Comparison of ENCODE assay signal across 15 cellular contexts in the genomic region with DNA sequence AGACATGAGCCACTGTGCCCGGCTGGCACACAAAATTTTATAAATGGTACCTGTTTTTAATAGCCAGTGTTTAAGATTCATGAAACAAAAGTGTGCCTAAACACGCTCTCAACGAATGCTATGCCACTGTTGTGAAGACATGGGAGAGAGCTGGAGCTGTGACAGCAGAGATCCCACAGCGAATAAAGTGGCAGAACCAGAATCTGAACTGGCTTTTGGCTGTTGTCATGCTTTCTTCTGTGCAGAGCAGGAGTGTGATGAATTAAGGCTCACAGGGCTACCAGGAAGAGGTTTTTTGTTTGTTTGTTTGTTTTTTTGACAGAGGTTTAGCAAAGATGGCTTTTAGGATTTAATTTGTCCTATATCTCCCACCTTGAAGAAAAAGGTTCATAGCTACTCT. TPM values are rescaled to one million over a fixed set of nuclear protein-coding genes. Genes with fewer than 3 reads are reported as not detected.
DNase-seq lines count a peak whose midpoint lies in the region; ATAC-seq and TF ChIP-seq lines count a peak whose summit lies in the region.
"Had no signal": no experiment of that assay in that cellular context is flagged by ENCODE, and none has a peak within 500 bp of the region (broad histone marks: within the 10 kb centered on the region; RNA-seq: fewer than 3 reads in every experiment).

No MANE protein-coding gene starts in this region.

- H3K9me3 Mint-ChIP-seq in nephron progenitor cell, result peaks cover 26% of the 10 kb centered on the region
- H3K9me3 Mint-ChIP-seq in activated CD4-positive, alpha-beta T cell treated with anti-CD3 and anti-CD28 coated beads, Interleukin-2, amount 10 ng/mL, durations not matched to agents 24 days and 14 days, result no peaks in the 10 kb centered on the region

- peaks cover 58% of the 10 kb centered on the region for H3K4me1 Mint-ChIP-seq in nephron progenitor cell
- H3K4me1 Mint-ChIP-seq in activated CD4-positive, alpha-beta T cell treated with anti-CD3 and anti-CD28 coated beads, Interleukin-2, amount 10 ng/mL, durations not matched to agents 24 days and 14 days, result peaks cover 2% of the 10 kb centered on the region

- CTCF ChIA-PET in AG04450 (lab: Charles Lee), result interaction anchor here (1.3 to 3.0 kb wide), 2 partner anchors 11 to 613 kb away, joined by 6 to 13 read pairs; no protein-coding TSS in a partner anchor

- peak overlapping the region; percentile 34 for H3K27ac Mint-ChIP-seq in nephron progenitor cell
- no peak overlapping the region for H3K27ac Mint-ChIP-seq in activated CD4-positive, alpha-beta T cell treated with anti-CD3 and anti-CD28 coated beads, Interleukin-2, amount 10 ng/mL, durations not matched to agents 24 days and 14 days
- H3K27ac Mint-ChIP-seq: CD4-positive, alpha-beta T cell had no signal

- POLR2A ChIA-PET in AG04450 (lab: Yijun Ruan, JAX), result interaction anchor here (1.0 kb wide), 1 partner anchor 15 kb away, joined by 3 read pairs; a partner anchor contains a TSS

- H3K4me3 ChIP-seq in AG04450 (ENCODE audit: low read depth, low read length) (no peak overlapping the region), LNCaP clone FGC (ENCODE audit: low read depth, low read length) (no peak overlapping the region), brain microvascular endothelial cell (ENCODE audit: low read depth, low read length) (no peak overlapping the region)

- intact Hi-C loops in activated CD4-positive, alpha-beta T cell treated with anti-CD3 and anti-CD28 coated beads, Interleukin-2, amount 10 ng/mL, durations not matched to agents 24 days and 14 days (cut with micrococcal nuclease), result no loop called here

- in situ Hi-C loops in brain microvascular endothelial cell (cut with HindIII; ENCODE audit: low pct_ligation_motif_present, low sequenced_read_pairs), result no loop called here

- DNase-seq in AG04450 (ENCODE audit: low read depth, low spot score) (no peak), LNCaP clone FGC (ENCODE audit: low read depth) (peak; percentile 81), brain microvascular endothelial cell (no peak), nephron progenitor cell (no peak), omental fat pad (ENCODE audit: low spot score) (no peak), NCI-H146 treated with DMSO at 0.1 percent for 48 hours (lab: John Stamatoyannopoulos, UW; ENCODE audit: unreplicated experiment) (no peak)
- DNase-seq in activated CD4-positive, alpha-beta T cell treated with anti-CD3 and anti-CD28 coated beads, Interleukin-2, amount 10 ng/mL, durations not matched to agents 24 days and 14 days, result no peak
- DNase-seq: CD4-positive, alpha-beta T cell; DND-41; H7; NCI-H1092; NCI-H1694; NCI-H69; SK-N-SH had no signal

- H3K27me3 ChIP-seq in AG04450 (ENCODE audit: control insufficient read depth, insufficient read depth, low read length) (no peaks in the 10 kb centered on the region), brain microvascular endothelial cell (replicated peaks) (no peaks in the 10 kb centered on the region)

- TF ChIP-seq CTCF in AG04450 (IDR thresholded peaks at IDR 0.05; ENCODE audit: low read depth, low read length) (no peak), LNCaP clone FGC (IDR thresholded peaks at IDR 0.05; ENCODE audit: control insufficient read depth, extremely low read depth, insufficient read depth) (no peak), brain microvascular endothelial cell (IDR thresholded peaks at IDR 0.05; ENCODE audit: low read depth, low read length, missing control alignments) (no peak), nephron progenitor cell (IDR thresholded peaks at IDR 0.05) (no peak), omental fat pad (IDR thresholded peaks at IDR 0.05) (no peak)

- no peaks in the 10 kb centered on the region for H3K36me3 ChIP-seq in brain microvascular endothelial cell (replicated peaks)

- H3K4me3 Mint-ChIP-seq in nephron progenitor cell, result no peak overlapping the region
- H3K4me3 Mint-ChIP-seq in activated CD4-positive, alpha-beta T cell treated with anti-CD3 and anti-CD28 coated beads, Interleukin-2, amount 10 ng/mL, durations not matched to agents 24 days and 14 days, result no peak overlapping the region
- H3K4me3 Mint-ChIP-seq: CD4-positive, alpha-beta T cell had no signal

- peaks cover 52% of the 10 kb centered on the region for H3K36me3 Mint-ChIP-seq in nephron progenitor cell (ENCODE audit: low read depth)
- no peaks in the 10 kb centered on the region for H3K36me3 Mint-ChIP-seq in activated CD4-positive, alpha-beta T cell treated with anti-CD3 and anti-CD28 coated beads, Interleukin-2, amount 10 ng/mL, durations not matched to agents 24 days and 14 days (ENCODE audit: low read depth)

- ATAC-seq in GM21723 (IDR thresholded peaks at IDR 0.05; ENCODE audit: unreplicated experiment) (no peak), omental fat pad (ENCODE audit: low FRiP score) (no peak)

- H3K27ac ChIP-seq in AG04450 (ENCODE audit: low read depth, low read length) (peak overlapping the region; percentile 92), brain microvascular endothelial cell (peak overlapping the region; percentile 84)

- H3K27me3 Mint-ChIP-seq in nephron progenitor cell (ENCODE audit: low read depth, poor library complexity), result no peaks in the 10 kb centered on the region
- peaks cover 18% of the 10 kb centered on the region for H3K27me3 Mint-ChIP-seq in activated CD4-positive, alpha-beta T cell treated with anti-CD3 and anti-CD28 coated beads, Interleukin-2, amount 10 ng/mL, durations not matched to agents 24 days and 14 days

- peaks cover 5% of the 10 kb centered on the region; the same call in 1 of the 2 replicates for H3K9me3 ChIP-seq in AG04450 (ENCODE audit: control insufficient read depth, insufficient read depth, low read length)
- H3K9me3 ChIP-seq: SK-N-SH had no signal

RNA-seq across cellular contexts. Expression of a gene that starts 14.5 kb away (rescaled TPM):
- 24.2 and 26.5 TPM in 2 replicates for polyA plus RNA-seq in AG04450 (2011; rRNA removed)
- 65.4 and 67.3 TPM in 2 replicates for polyA minus RNA-seq in AG04450 (2011; rRNA and poly(A)+ RNA removed)
- 100 to 1,000 TPM in 3 of 4 donors, 10 to 100 TPM in 1; 90.0 to 172 (median 104) TPM for total RNA-seq in omental fat pad
- total RNA-seq in activated CD4-positive, alpha-beta T cell treated with anti-CD3 and anti-CD28 coated beads, Interleukin-2, amount 10 ng/mL, durations not matched to agents 24 days and 14 days, result 4.2 and 4.6 TPM in 2 replicates

Comparison
In these comparisons a context has a peak if more than half of its experiments do, and no peak if none do; other contexts are left out.
1. RNA of a gene that starts 14.5 kb away (total RNA-seq): 90.0 to 172 TPM in omental fat pad; 4.2 to 4.6 TPM in activated CD4-positive, alpha-beta T cell treated with anti-CD3 and anti-CD28 coated beads, Interleukin-2, amount 10 ng/mL, durations not matched to agents 24 days and 14 days; every median in the first group is over 10 times any median in the second.